ENCODE assay signal across 24 cellular contexts in the genomic region with DNA sequence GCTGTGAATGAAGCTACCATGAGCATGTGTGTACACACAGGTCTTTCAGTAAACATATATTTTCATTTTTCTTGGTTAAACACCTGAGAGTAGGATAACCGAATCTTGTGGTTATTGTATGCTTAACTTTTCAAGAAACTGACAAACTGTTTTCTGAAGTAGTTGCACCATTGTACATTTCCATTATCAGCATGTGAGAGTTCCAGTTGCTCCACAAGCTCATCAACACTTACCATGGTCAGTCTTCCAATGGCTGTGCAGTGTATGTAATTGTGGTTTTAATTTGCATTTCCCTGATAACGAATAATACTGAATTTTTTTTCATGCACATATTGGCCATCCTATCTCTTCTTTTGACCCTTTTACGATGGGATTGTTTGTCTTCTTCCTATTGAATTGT. TPM values are rescaled to one million over a fixed set of nuclear protein-coding genes. Genes with fewer than 3 reads are reported as not detected.
DNase-seq lines count a peak whose midpoint lies in the region; ATAC-seq, FAIRE-seq and TF ChIP-seq lines count a peak whose summit lies in the region.
"Had no signal": no experiment of that assay in that cellular context is flagged by ENCODE, and none has a peak within 500 bp of the region (broad histone marks: within the 10 kb centered on the region; RNA-seq: fewer than 3 reads in every experiment).

No MANE protein-coding gene starts in this region.

- TF ChIP-seq POLR2A in A549 (IDR thresholded peaks at IDR 0.05; ENCODE audit: low read length), result no peak

- 29% methylated on average over 3 of the region's 3 CpGs for WGBS in A549 (ENCODE audit: missing lambda C conversion rate)
- WGBS in psoas muscle, 3 donors, result 95 to 97% (median 95%) methylated on average over 3 of the region's 3 CpGs

- no peak for ATAC-seq in A549
- ATAC-seq in left lobe of liver, result no peak
- ATAC-seq in psoas muscle, result no peak
- ATAC-seq in HG03159 (IDR thresholded peaks at IDR 0.05; ENCODE audit: unreplicated experiment), result no peak

- peaks cover 12% of the 10 kb centered on the region for H3K4me1 Mint-ChIP-seq in neural progenitor cell
- H3K4me1 Mint-ChIP-seq: CD14-positive monocyte had no signal

- no peak overlapping the region for H3K4me3 Mint-ChIP-seq in neural progenitor cell
- H3K4me3 Mint-ChIP-seq: CD14-positive monocyte; CD4-positive, alpha-beta T cell; CD8-positive, alpha-beta memory T cell; HFFc6 had no signal

- H3K27me3 Mint-ChIP-seq in neural progenitor cell (ENCODE audit: insufficient read depth, low read depth), result peaks cover 13% of the 10 kb centered on the region

- CTCF ChIA-PET in A549 (lab: Yijun Ruan, JAX) (interaction anchor here (1.2 to 66.5 kb wide), 8 partner anchors 9 to 134 kb away, joined by 3 to 1853 read pairs (median 6); partner anchors contain the start of gene GFAP), HEK293 (lab: Yijun Ruan, JAX) (interaction anchor here (0.6 to 1.6 kb wide), 5 partner anchors 20 to 50 kb away, joined by 3 to 9 read pairs (median 4); no protein-coding TSS in a partner anchor)

- TF ChIP-seq EP300 in A549 (IDR thresholded peaks at IDR 0.05), result no peak

- no peak for TF ChIP-seq CTCF in A549 (IDR thresholded peaks at IDR 0.05)
- TF ChIP-seq CTCF in HEK293 (tag by site-specific recombination; IDR thresholded peaks at IDR 0.05), result no peak
- TF ChIP-seq CTCF in neural progenitor cell (IDR thresholded peaks at IDR 0.05), result no peak
- no peak for TF ChIP-seq CTCF in psoas muscle (IDR thresholded peaks at IDR 0.05)

- FAIRE-seq in A549 (lab: Jason Lieb, UNC), result peak; percentile 51
- FAIRE-seq: D721Med, G401.6, GM12892, H1 had no signal

- H3K4me3 ChIP-seq in A549 (no peak overlapping the region), HEK293 (ENCODE audit: low read depth, low read length) (no peak overlapping the region), neural progenitor cell (peak overlapping the region; percentile 5), psoas muscle (no peak overlapping the region)
- H3K4me3 ChIP-seq: BLaER1 treated with 17β-estradiol and CSF1 and Interleukin-3, amounts not matched to agents 10 nM and 100 nM had no signal

- H3K9ac ChIP-seq in neural progenitor cell, result no peak overlapping the region
- H3K9ac ChIP-seq: BLaER1 treated with 17β-estradiol and CSF1 and Interleukin-3, amounts not matched to agents 10 nM and 100 nM had no signal

- no peak for TF ChIP-seq RAD21 in A549 (conservative IDR thresholded peaks at IDR 0.05 in 1 of 2, IDR thresholded peaks at IDR 0.05 in 1 of 2)

- H3K36me3 ChIP-seq in HEK293 (ENCODE audit: control insufficient read depth in 2 of 2, insufficient read depth in 1 of 2, low read length in 2 of 2) (no peaks in the 10 kb centered on the region), neural progenitor cell (peaks cover 6% of the 10 kb centered on the region), psoas muscle (ENCODE audit: insufficient read depth in 1 of 2, low read depth in 1 of 2) (no peaks in the 10 kb centered on the region)
- H3K36me3 ChIP-seq: BE2C; BLaER1 treated with 17β-estradiol and CSF1 and Interleukin-3, amounts not matched to agents 10 nM and 100 nM had no signal

- peaks cover 23% of the 10 kb centered on the region; the same call in 2 of the 3 replicates for H3K9me3 ChIP-seq in A549
- 0 out of 2 replicates have a peak, but pooled peaks cover 2% of the 10 kb centered on the region for H3K9me3 ChIP-seq in HEK293 (ENCODE audit: control insufficient read depth, insufficient read depth, low read depth, low read length)
- H3K9me3 ChIP-seq in neural progenitor cell (ENCODE audit: low read depth), result peaks cover 10% of the 10 kb centered on the region
- no peaks in the 10 kb centered on the region for H3K9me3 ChIP-seq in psoas muscle
- H3K9me3 ChIP-seq: BE2C had no signal

- intact Hi-C loops in psoas muscle (cut with DNase I), result no loop called here

- H3K36me3 Mint-ChIP-seq in neural progenitor cell, result no peaks in the 10 kb centered on the region
- H3K36me3 Mint-ChIP-seq: CD14-positive monocyte had no signal

- no peak overlapping the region for H2AFZ ChIP-seq in neural progenitor cell (replicated peaks)

- H3K79me2 ChIP-seq in neural progenitor cell (ENCODE audit: low read depth), result no peaks in the 10 kb centered on the region

- H3K27me3 ChIP-seq in neural progenitor cell (peaks cover 15% of the 10 kb centered on the region), psoas muscle (ENCODE audit: insufficient read depth in 3 of 3, low read length in 2 of 3) (peaks cover 0 to 5% (median 0%) of the 10 kb centered on the region in 3 donors)
- H3K27me3 ChIP-seq: BE2C; BLaER1 treated with 17β-estradiol and CSF1 and Interleukin-3, amounts not matched to agents 10 nM and 100 nM had no signal

- no peak overlapping the region for H3K27ac ChIP-seq in A549
- H3K27ac ChIP-seq in HEK293 (ENCODE audit: extremely low read depth, low read depth, low read length), result no peak overlapping the region
- H3K27ac ChIP-seq in neural progenitor cell, result no peak overlapping the region
- no peak overlapping the region for H3K27ac ChIP-seq in psoas muscle
- H3K27ac ChIP-seq: 22Rv1; BLaER1 treated with 17β-estradiol and CSF1 and Interleukin-3, amounts not matched to agents 10 nM and 100 nM had no signal

- peaks cover 5% of the 10 kb centered on the region for H3F3A ChIP-seq in neural progenitor cell (ENCODE audit: low read depth)

- no peaks in the 10 kb centered on the region for H3K4me1 ChIP-seq in A549
- 0 out of 2 replicates have a peak, but pooled peaks cover 3% of the 10 kb centered on the region for H3K4me1 ChIP-seq in HEK293 (ENCODE audit: control insufficient read depth, insufficient read depth, low read length)
- H3K4me1 ChIP-seq in neural progenitor cell, result peaks cover 23% of the 10 kb centered on the region
- H3K4me1 ChIP-seq in psoas muscle, result no peaks in the 10 kb centered on the region

- peak; percentile 30 for DNase-seq in DMS53 (lab: John Stamatoyannopoulos, UW)
- no peak for DNase-seq in DMS53 treated with DMSO at 0.1 percent for 48 hours (lab: John Stamatoyannopoulos, UW; ENCODE audit: unreplicated experiment)
- no peak for DNase-seq in A549 (ENCODE audit: low read depth in 1 of 2, low spot score in 1 of 2)
- no peak for DNase-seq in neural progenitor cell (ENCODE audit: low spot score)
- DNase-seq in left lobe of liver (ENCODE audit: low spot score), result no peak
- DNase-seq in psoas muscle, result no peak
- DNase-seq: ACHN; AML-193; BE2C; CD4-positive, alpha-beta T cell; CD8-positive, alpha-beta memory T cell; DMS 273 treated with DMSO at 0.1 percent for 48 hours; H7; HCEC 1CT; HFFc6 had no signal

- H3K4me2 ChIP-seq in A549 (no peak overlapping the region), neural progenitor cell (no peak overlapping the region)
- H3K4me2 ChIP-seq: BLaER1 treated with 17β-estradiol and CSF1 and Interleukin-3, amounts not matched to agents 10 nM and 100 nM had no signal

- H3K27ac Mint-ChIP-seq in neural progenitor cell, result no peak overlapping the region
- H3K27ac Mint-ChIP-seq: CD14-positive monocyte; CD4-positive, alpha-beta T cell; CD8-positive, alpha-beta memory T cell; HFFc6 had no signal

- no peaks in the 10 kb centered on the region for H4K20me1 ChIP-seq in neural progenitor cell (ENCODE audit: low read depth)
- H4K20me1 ChIP-seq: BLaER1 treated with 17β-estradiol and CSF1 and Interleukin-3, amounts not matched to agents 10 nM and 100 nM had no signal

- peaks cover 12% of the 10 kb centered on the region for H3K9me3 Mint-ChIP-seq in neural progenitor cell

- POLR2A ChIA-PET in A549 (lab: Yijun Ruan, JAX), result interaction anchor here (1.0 kb wide), 1 partner anchor 31 kb away, joined by 3 read pairs; the partner anchor contains the start of gene C1QL1
- POLR2A ChIA-PET in HEK293 (lab: Yijun Ruan, JAX), result interaction anchor here (0.6 to 1.4 kb wide), 3 partner anchors 76 to 392 kb away, joined by 3 to 5 read pairs (median 4); no protein-coding TSS in a partner anchor

TF ChIP-seq in A549, 52 proteins besides CTCF, POLR2A, EP300 and RAD21 (continues in another document):
- TF ChIP-seq HOXB5 (CRISPR knock-in tag; IDR thresholded peaks at IDR 0.05), result no peak

TF ChIP-seq in HEK293, 187 proteins besides CTCF, POLR2A, EP300 and RAD21 (continues in another document):
- no peak for TF ChIP-seq GLIS1 (tag by site-specific recombination; IDR thresholded peaks at IDR 0.05)
- TF ChIP-seq ZIC2 (tag by site-specific recombination; IDR thresholded peaks at IDR 0.05), result no peak
- TF ChIP-seq ZFP37 (tag by site-specific recombination; IDR thresholded peaks at IDR 0.05), result no peak
- TF ChIP-seq ZNF202 (tag by site-specific recombination; IDR thresholded peaks at IDR 0.05; ENCODE audit: borderline replicate concordance), result no peak
- no peak for TF ChIP-seq IKZF3 (tag by site-specific recombination; IDR thresholded peaks at IDR 0.05)
- no peak for TF ChIP-seq ZNF549 (tag by site-specific recombination; IDR thresholded peaks at IDR 0.05)

RNA-seq across cellular contexts. Expression of gene C1QL1, which starts 31.3 kb away (rescaled TPM):
- polyA plus RNA-seq in A549 (2011; rRNA removed) (1.9 and 2.6 TPM in 2 replicates), A549 (2017; fragmentation: RNase III; extraction: RNeasy Plus Mini Kit Qiagen cat#74134 plus additional on column Dnase treatment) (7.4 to 9.3 TPM (median 8.5 TPM) in 3 replicates), psoas muscle (under 1 TPM in 1 of 3 donors, not detected in 2; 0.05 TPM)
- polyA plus RNA-seq in A549 (2012; cell fraction: cytosol; rRNA removed), result 17.3 and 27.1 TPM in 2 replicates
- polyA plus RNA-seq in A549 (2012; cell fraction: nucleus; rRNA removed), result 11.6 and 18.6 TPM in 2 replicates
- polyA minus RNA-seq in A549 (2011; rRNA and poly(A)+ RNA removed), result 2.5 TPM in 2 replicates
- total RNA-seq in neural progenitor cell (ENCODE audit: low replicate concordance) (4.7 TPM in 1 of 2 replicates, not detected in the other), left lobe of liver (0.13 TPM), psoas muscle (not detected)
- total RNA-seq: CD4-positive, alpha-beta T cell; CD8-positive, alpha-beta memory T cell had no signal
- polyA plus RNA-seq: CD14-positive monocyte; CD8-positive, alpha-beta memory T cell had no signal

RNA-seq across cellular contexts. Expression of gene KIF18B, which starts 51.9 kb away (rescaled TPM):
- 19.6 and 20.5 TPM in 2 replicates for polyA plus RNA-seq in A549 (2011; rRNA removed)
- polyA plus RNA-seq in A549 (2012; cell fraction: cytosol; rRNA removed), result 53.3 and 61.3 TPM in 2 replicates
- polyA plus RNA-seq in A549 (2012; cell fraction: nucleus; rRNA removed), result 229 and 244 TPM in 2 replicates
- polyA plus RNA-seq in A549 (2017; fragmentation: RNase III; extraction: RNeasy Plus Mini Kit Qiagen cat#74134 plus additional on column Dnase treatment), result 39.9 to 41.7 TPM (median 41.7 TPM) in 3 replicates
- 48.0 and 51.0 TPM in 2 replicates for polyA minus RNA-seq in A549 (2011; rRNA and poly(A)+ RNA removed)
- total RNA-seq in neural progenitor cell (ENCODE audit: low replicate concordance), result 15.1 and 46.0 TPM in 2 replicates
- total RNA-seq in left lobe of liver, result 0.25 TPM
- under 1 TPM in 3 of 4 donors, not detected in 1; 0.07 to 0.17 (median 0.11) TPM for total RNA-seq in psoas muscle
- polyA plus RNA-seq in psoas muscle, result under 1 TPM in 2 of 3 donors, not detected in 1; 0.01 to 0.03 TPM
- polyA plus RNA-seq: CD14-positive monocyte had no signal

RNA-seq across cellular contexts. Expression of gene DCAKD, which starts 52.0 kb away (rescaled TPM):
- polyA plus RNA-seq in A549 (2011; rRNA removed) (21.4 and 26.2 TPM in 2 replicates), A549 (2017; fragmentation: RNase III; extraction: RNeasy Plus Mini Kit Qiagen cat#74134 plus additional on column Dnase treatment) (17.4 to 18.7 TPM (median 18.2 TPM) in 3 replicates), psoas muscle (10 to 100 TPM in 1 of 3 donors, 1 to 10 TPM in 2; 6.4 to 14.2 (median 8.4) TPM)
- 27.3 and 36.1 TPM in 2 replicates for polyA plus RNA-seq in A549 (2012; cell fraction: cytosol; rRNA removed)
- 50.5 and 50.8 TPM in 2 replicates for polyA plus RNA-seq in A549 (2012; cell fraction: nucleus; rRNA removed)
- polyA minus RNA-seq in A549 (2011; rRNA and poly(A)+ RNA removed), result 68.2 and 69.2 TPM in 2 replicates
- total RNA-seq in neural progenitor cell (ENCODE audit: low replicate concordance) (31.4 and 91.5 TPM in 2 replicates), left lobe of liver (19.3 TPM), psoas muscle (10 to 100 TPM in 3 of 4 donors, 1 to 10 TPM in 1; 6.9 to 13.5 (median 11.0) TPM)

Comparison
In these comparisons a context has a peak if more than half of its experiments do, and no peak if none do; other contexts are left out.
1. RNA of gene KIF18B, which starts 51.9 kb away (total RNA-seq): 15.1 to 46.0 TPM in neural progenitor cell; 0.25 TPM in left lobe of liver (single experiment) and 0.07 to 0.17 TPM in psoas muscle; every median in the first group is over 10 times any median in the second.